8 cellular contexts compared by ENCODE assay signal in genomic region chr3:183427206-183428139, GRCh38. TPM values are rescaled to one million over a fixed set of nuclear protein-coding genes. Genes with fewer than 3 reads are reported as not detected.
DNase-seq lines count a peak whose midpoint lies in the region; ATAC-seq, FAIRE-seq and TF ChIP-seq lines count a peak whose summit lies in the region.

No MANE protein-coding gene starts in this region.

- TF ChIP-seq CTCF in BE2C (IDR thresholded peaks at IDR 0.05; ENCODE audit: low read depth, low read length), result no peak
- no peak for TF ChIP-seq CTCF in astrocyte (IDR thresholded peaks at IDR 0.05; ENCODE audit: insufficient read depth, low read depth, low read length)
- TF ChIP-seq CTCF in lower leg skin (IDR thresholded peaks at IDR 0.05), result no peak
- no peak for TF ChIP-seq CTCF in type B pancreatic cell (conservative IDR thresholded peaks at IDR 0.05)

- H3K4me3 ChIP-seq in BE2C (ENCODE audit: low read depth, low read length), result peak overlapping the region; percentile 86
- H3K4me3 ChIP-seq in astrocyte (ENCODE audit: insufficient read depth, low read depth, low read length), result peak overlapping the region; percentile 60
- peak overlapping the region; percentile 48 for H3K4me3 ChIP-seq in lower leg skin (ENCODE audit: low read depth, poor library complexity, severe bottlenecking)

- H3K4me1 ChIP-seq in BE2C (peaks cover 3% of the 10 kb centered on the region), astrocyte (ENCODE audit: insufficient read depth, low read length) (peaks cover 12% of the 10 kb centered on the region)

- intact Hi-C loops in lower leg skin (cut with DNase I; ENCODE audit: low total_unique reads), result no loop called here

- H3K9me3 Mint-ChIP-seq in astrocyte (ENCODE audit: unreplicated experiment) (peaks cover 2% of the 10 kb centered on the region), type B pancreatic cell (no peaks in the 10 kb centered on the region)

- no peaks in the 10 kb centered on the region for H3K9me3 ChIP-seq in BE2C
- H3K9me3 ChIP-seq in astrocyte (ENCODE audit: insufficient read depth, low read depth, low read length), result no peaks in the 10 kb centered on the region

- H3K27ac Mint-ChIP-seq in astrocyte (ENCODE audit: unreplicated experiment) (no peak overlapping the region), type B pancreatic cell (no peak overlapping the region)

- peak overlapping the region; percentile 94 for H2AFZ ChIP-seq in astrocyte (ENCODE audit: low read depth, low read length)

- H3K4me1 Mint-ChIP-seq in astrocyte (ENCODE audit: low read depth, unreplicated experiment) (no peaks in the 10 kb centered on the region), type B pancreatic cell (ENCODE audit: unreplicated experiment) (no peaks in the 10 kb centered on the region)

- no peaks in the 10 kb centered on the region for H3K36me3 Mint-ChIP-seq in astrocyte (ENCODE audit: low read depth, unreplicated experiment)
- no peaks in the 10 kb centered on the region for H3K36me3 Mint-ChIP-seq in type B pancreatic cell

- no peak for ATAC-seq in GM19463 (IDR thresholded peaks at IDR 0.05; ENCODE audit: unreplicated experiment)

- FAIRE-seq in astrocyte (lab: Jason Lieb, UNC), result no peak

- POLR2A ChIA-PET in HEK293T (lab: Yijun Ruan, JAX), result interaction anchor here (1.4 kb wide), 1 partner anchor 11 kb away, joined by 5 read pairs; no protein-coding TSS in a partner anchor

- peak overlapping the region; percentile 94 for H3K4me2 ChIP-seq in astrocyte (ENCODE audit: low read length)

- no peak overlapping the region for H3K27ac ChIP-seq in astrocyte (ENCODE audit: low read depth, low read length)

- TF ChIP-seq POLR2A in lower leg skin (IDR thresholded peaks at IDR 0.05), result no peak

- peaks cover 4% of the 10 kb centered on the region; the same call in 1 of the 2 replicates for H3K27me3 ChIP-seq in BE2C
- H3K27me3 ChIP-seq in astrocyte (ENCODE audit: insufficient read depth, low read length), result peaks cover 35% of the 10 kb centered on the region

- H4K20me1 ChIP-seq in astrocyte (ENCODE audit: insufficient read depth, low read length), result no peaks in the 10 kb centered on the region

- no peaks in the 10 kb centered on the region for H3K79me2 ChIP-seq in astrocyte (ENCODE audit: insufficient read depth, low read length)

- WGBS in lower leg skin, 2 donors, result 27 to 32% methylated on average over 31 to 33 of the region's 40 CpGs

- peak overlapping the region; percentile 87 for H3K4me3 Mint-ChIP-seq in astrocyte (ENCODE audit: unreplicated experiment)
- peak overlapping the region; percentile 86 for H3K4me3 Mint-ChIP-seq in type B pancreatic cell

- H3K36me3 ChIP-seq in BE2C, result no peaks in the 10 kb centered on the region
- no peaks in the 10 kb centered on the region for H3K36me3 ChIP-seq in astrocyte (ENCODE audit: insufficient read depth, low read length)

- H3K9ac ChIP-seq in astrocyte (ENCODE audit: low read length), result peak overlapping the region; percentile 21

- DNase-seq in BE2C, result peak; percentile 14
- peak; percentile 29 for DNase-seq in HEK293T (ENCODE audit: extremely low spot score)
- no peak for DNase-seq in astrocyte (ENCODE audit: low read depth)
- no peak for DNase-seq in lower leg skin (ENCODE audit: low spot score in 2 of 2)
- no peak for DNase-seq in type B pancreatic cell (ENCODE audit: extremely low spot score, unreplicated experiment)
- no peak for DNase-seq in H4 (ENCODE audit: low spot score)
- no peak for DNase-seq in HPDE6-E6E7 (ENCODE audit: extremely low spot score)

- peaks cover 40% of the 10 kb centered on the region for H3K27me3 Mint-ChIP-seq in astrocyte (ENCODE audit: low read depth, unreplicated experiment)
- peaks cover 71% of the 10 kb centered on the region for H3K27me3 Mint-ChIP-seq in type B pancreatic cell

- CTCF ChIA-PET in HEK293T (lab: Yijun Ruan, JAX), result no interaction called here

TF ChIP-seq in HEK293T, 16 proteins besides CTCF, POLR2A, EP300 and RAD21:
- TF ChIP-seq HDGF (IDR thresholded peaks at IDR 0.05; ENCODE audit: borderline replicate concordance) (no peak), SUZ12 (IDR thresholded peaks at IDR 0.05) (no peak), BHLHE40 (IDR thresholded peaks at IDR 0.05; ENCODE audit: borderline replicate concordance) (no peak), FOXK2 (IDR thresholded peaks at IDR 0.05) (no peak), FOXA1 (IDR thresholded peaks at IDR 0.05) (no peak), ARNT (IDR thresholded peaks at IDR 0.05) (no peak), SP1 (IDR thresholded peaks at IDR 0.05) (no peak), PKNOX1 (IDR thresholded peaks at IDR 0.05) (no peak), LEF1 (IDR thresholded peaks at IDR 0.05; ENCODE audit: borderline replicate concordance) (no peak), TARDBP (IDR thresholded peaks at IDR 0.05) (no peak), FOXM1 (IDR thresholded peaks at IDR 0.05; ENCODE audit: borderline replicate concordance) (no peak), ELF4 (IDR thresholded peaks at IDR 0.05) (no peak), L3MBTL2 (conservative IDR thresholded peaks at IDR 0.05) (no peak), ZNF384 (IDR thresholded peaks at IDR 0.05) (no peak), NFRKB (IDR thresholded peaks at IDR 0.05) (no peak), CTBP1 (IDR thresholded peaks at IDR 0.05; ENCODE audit: borderline replicate concordance) (no peak)
TF ChIP-seq in HEK293T: peak in this region for 0.

RNA-seq across cellular contexts. Expression of gene MCF2L2, which starts 0.9 kb away (rescaled TPM):
- polyA plus RNA-seq in BE2C (2012; ENCODE audit: insufficient read depth, insufficient read length, low read depth), result 4.8 TPM
- total RNA-seq in astrocyte (0.89 and 1.2 TPM in 2 replicates), lower leg skin (1 to 10 TPM in 2 of 4 donors, under 1 TPM in 1, not detected in 1; 0.88 to 1.3 (median 1.1) TPM), type B pancreatic cell (ENCODE audit: low replicate concordance) (1.2 and 2.7 TPM in 2 replicates)
- 0.62 and 0.64 TPM in 2 replicates for total RNA-seq in H4 (2014; rRNA removed; shearing (Covaris generic))

Comparison
In these comparisons a context has a peak if more than half of its experiments do, and no peak if none do; other contexts are left out.
1. DNase-seq: peak in BE2C (single experiment) and HEK293T (single experiment); none in astrocyte (single experiment), lower leg skin (0 of 2), type B pancreatic cell (single experiment), H4 (single experiment) and HPDE6-E6E7 (single experiment).
2. Peak in every context shown above with its lines, with median percentiles within 50 percentile points of each other: H3K4me3 ChIP-seq.